ENCODE assay signal across 24 cellular contexts in the genomic region with DNA sequence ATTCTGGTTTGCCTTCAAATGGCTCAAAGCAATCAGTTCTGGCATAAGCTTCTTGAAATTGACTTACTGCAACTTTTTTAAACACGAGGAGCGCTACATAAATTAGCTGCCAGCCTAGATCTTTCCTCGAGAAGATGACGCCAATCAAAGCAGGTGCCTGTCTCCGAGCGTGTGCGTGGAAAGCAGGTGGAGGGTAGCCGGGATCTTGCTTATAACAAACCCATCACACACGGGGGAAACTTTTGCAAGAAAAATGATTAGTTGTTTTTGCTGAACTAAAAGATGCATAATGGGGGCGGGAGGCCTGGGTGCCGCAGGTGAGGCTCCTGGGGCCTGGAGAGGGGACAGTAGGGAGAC.
DNase-seq lines count a peak whose midpoint lies in the region; ATAC-seq and TF ChIP-seq lines count a peak whose summit lies in the region.
"Had no signal": no experiment of that assay in that cellular context is flagged by ENCODE, and none has a peak within 500 bp of the region (broad histone marks: within the 10 kb centered on the region; RNA-seq: fewer than 3 reads in every experiment).

No MANE protein-coding gene starts in this region.

- no peaks in the 10 kb centered on the region for H3K27me3 Mint-ChIP-seq in WTC11 (ENCODE audit: low read depth)
- H3K27me3 Mint-ChIP-seq: CD4-positive, alpha-beta T cell; CD8-positive, alpha-beta memory T cell had no signal

- no peaks in the 10 kb centered on the region for H3K9me3 Mint-ChIP-seq in WTC11
- H3K9me3 Mint-ChIP-seq: GM23338 had no signal

- H3K4me1 ChIP-seq in right cardiac atrium (ENCODE audit: control insufficient read depth, insufficient read depth, low read length) = no peaks in the 10 kb centered on the region
- H3K4me1 ChIP-seq in lower lobe of right lung = no peaks in the 10 kb centered on the region
- no peaks in the 10 kb centered on the region for H3K4me1 ChIP-seq in vagina
- H3K4me1 ChIP-seq: A549, BE2C, HAP-1 had no signal

- no peaks in the 10 kb centered on the region for H3K4me1 Mint-ChIP-seq in WTC11

- H3K4me3 ChIP-seq in right cardiac atrium (ENCODE audit: low read length) (no peak overlapping the region), lower lobe of right lung (no peak overlapping the region), vagina (no peak overlapping the region)
- H3K4me3 ChIP-seq: A549; BLaER1 treated with 17β-estradiol and CSF1 and Interleukin-3, amounts not matched to agents 10 nM and 100 nM; GM12878; GM23338; HAP-1 had no signal

- no peak overlapping the region for H3K4me3 Mint-ChIP-seq in WTC11
- H3K4me3 Mint-ChIP-seq: CD14-positive monocyte; CD4-positive, alpha-beta T cell; CD8-positive, alpha-beta memory T cell; GM23338; HFFc6 had no signal

- ATAC-seq in Right ventricle myocardium inferior (no peak), right cardiac atrium (no peak), WTC11 (no peak), lower lobe of right lung (no peak), left lobe of liver (no peak)
- ATAC-seq: A549, GM12878, GM23338 had no signal

- H3K36me3 Mint-ChIP-seq in WTC11 = peaks cover 10% of the 10 kb centered on the region; the same call in 1 of the 2 replicates

- peak; percentile 42 for DNase-seq in Right ventricle myocardium inferior (ENCODE audit: missing footprints)
- DNase-seq in right cardiac atrium = no peak
- no peak for DNase-seq in WTC11 (ENCODE audit: low spot score)
- DNase-seq in lower lobe of right lung = peak; percentile 17
- DNase-seq in left lobe of liver (ENCODE audit: low spot score) = no peak
- DNase-seq in central memory CD4-positive, alpha-beta T cell = no peak
- DNase-seq in vagina (ENCODE audit: extremely low spot score in 2 of 2) = no peak
- DNase-seq: 8988T; ACHN; AML-193; CD4-positive, alpha-beta T cell; CD8-positive, alpha-beta memory T cell; DMS 273 treated with DMSO at 0.1 percent for 48 hours; DMS79; EL; GDM1; HFFc6 had no signal

- H3K27ac ChIP-seq in right cardiac atrium (ENCODE audit: low read length) (no peak overlapping the region), lower lobe of right lung (no peak overlapping the region), vagina (no peak overlapping the region)
- H3K27ac ChIP-seq: A549; BLaER1 treated with 17β-estradiol and CSF1 and Interleukin-3, amounts not matched to agents 10 nM and 100 nM had no signal

- POLR2A ChIA-PET in WTC11 (lab: Charles Lee) = no interaction called here

- CTCF ChIA-PET in WTC11 (lab: Charles Lee) = interaction anchor here (0.9 kb wide), 1 partner anchor 10 kb away, joined by 3 read pairs; no protein-coding TSS in a partner anchor

- H3K27me3 ChIP-seq in right cardiac atrium (ENCODE audit: control insufficient read depth, insufficient read depth) (no peaks in the 10 kb centered on the region), lower lobe of right lung (ENCODE audit: low read depth) (no peaks in the 10 kb centered on the region), vagina (no peaks in the 10 kb centered on the region)
- H3K27me3 ChIP-seq: BE2C had no signal

- H3K9me3 ChIP-seq in right cardiac atrium (ENCODE audit: control insufficient read depth, low read length) (no peaks in the 10 kb centered on the region), lower lobe of right lung (no peaks in the 10 kb centered on the region), vagina (no peaks in the 10 kb centered on the region)
- H3K9me3 ChIP-seq: A549, BE2C, HAP-1 had no signal

- intact Hi-C loops in Right ventricle myocardium inferior (cut with DNase I) = no loop called here
- intact Hi-C loops in right cardiac atrium (cut with DNase I) = no loop called here
- intact Hi-C loops in lower lobe of right lung (cut with DNase I) = no loop called here
- intact Hi-C loops in vagina (cut with DNase I) = no loop called here

- TF ChIP-seq CTCF in WTC11 (IDR thresholded peaks at IDR 0.05) (no peak), lower lobe of right lung (IDR thresholded peaks at IDR 0.05) (no peak), vagina (IDR thresholded peaks at IDR 0.05) (no peak)

- WGBS in right cardiac atrium = 86% methylated on average over 11 of the region's 11 CpGs

- no peak for TF ChIP-seq POLR2A in vagina (IDR thresholded peaks at IDR 0.05)

- H3K36me3 ChIP-seq in lower lobe of right lung (no peaks in the 10 kb centered on the region), vagina (no peaks in the 10 kb centered on the region)
- H3K36me3 ChIP-seq: BE2C, HAP-1 had no signal

- peak overlapping the region; percentile 74 for H3K27ac Mint-ChIP-seq in WTC11
- H3K27ac Mint-ChIP-seq: CD4-positive, alpha-beta T cell; HFFc6 had no signal

TF ChIP-seq in WTC11, 78 proteins besides CTCF, POLR2A, EP300 and RAD21:
- TF ChIP-seq, protein P1, sequence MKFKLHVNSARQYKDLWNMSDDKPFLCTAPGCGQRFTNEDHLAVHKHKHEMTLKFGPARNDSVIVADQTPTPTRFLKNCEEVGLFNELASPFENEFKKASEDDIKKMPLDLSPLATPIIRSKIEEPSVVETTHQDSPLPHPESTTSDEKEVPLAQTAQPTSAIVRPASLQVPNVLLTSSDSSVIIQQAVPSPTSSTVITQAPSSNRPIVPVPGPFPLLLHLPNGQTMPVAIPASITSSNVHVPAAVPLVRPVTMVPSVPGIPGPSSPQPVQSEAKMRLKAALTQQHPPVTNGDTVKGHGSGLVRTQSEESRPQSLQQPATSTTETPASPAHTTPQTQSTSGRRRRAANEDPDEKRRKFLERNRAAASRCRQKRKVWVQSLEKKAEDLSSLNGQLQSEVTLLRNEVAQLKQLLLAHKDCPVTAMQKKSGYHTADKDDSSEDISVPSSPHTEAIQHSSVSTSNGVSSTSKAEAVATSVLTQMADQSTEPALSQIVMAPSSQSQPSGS (CRISPR knock-in tag; IDR thresholded peaks at IDR 0.05; ENCODE audit: borderline replicate concordance, low read depth) = no peak
- TF ChIP-seq ZNF121 (CRISPR knock-in tag; IDR thresholded peaks at IDR 0.05) (no peak), OVOL2 (CRISPR knock-in tag; IDR thresholded peaks at IDR 0.05; ENCODE audit: borderline replicate concordance) (no peak)
- TF ChIP-seq, protein P2, sequence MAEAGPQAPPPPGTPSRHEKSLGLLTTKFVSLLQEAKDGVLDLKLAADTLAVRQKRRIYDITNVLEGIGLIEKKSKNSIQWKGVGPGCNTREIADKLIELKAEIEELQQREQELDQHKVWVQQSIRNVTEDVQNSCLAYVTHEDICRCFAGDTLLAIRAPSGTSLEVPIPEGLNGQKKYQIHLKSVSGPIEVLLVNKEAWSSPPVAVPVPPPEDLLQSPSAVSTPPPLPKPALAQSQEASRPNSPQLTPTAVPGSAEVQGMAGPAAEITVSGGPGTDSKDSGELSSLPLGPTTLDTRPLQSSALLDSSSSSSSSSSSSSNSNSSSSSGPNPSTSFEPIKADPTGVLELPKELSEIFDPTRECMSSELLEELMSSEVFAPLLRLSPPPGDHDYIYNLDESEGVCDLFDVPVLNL (CRISPR knock-in tag; IDR thresholded peaks at IDR 0.05; ENCODE audit: borderline replicate concordance, low read depth) = no peak

Comparison
In these comparisons a context has a peak if more than half of its experiments do, and no peak if none do; other contexts are left out.
1. DNase-seq: peak in Right ventricle myocardium inferior (single experiment) and lower lobe of right lung (single experiment); none in right cardiac atrium (0 of 3), WTC11 (single experiment), left lobe of liver (single experiment), central memory CD4-positive, alpha-beta T cell (single experiment) and vagina (0 of 2).